ENCODE assay signal across 8 cellular contexts in the genomic region with DNA sequence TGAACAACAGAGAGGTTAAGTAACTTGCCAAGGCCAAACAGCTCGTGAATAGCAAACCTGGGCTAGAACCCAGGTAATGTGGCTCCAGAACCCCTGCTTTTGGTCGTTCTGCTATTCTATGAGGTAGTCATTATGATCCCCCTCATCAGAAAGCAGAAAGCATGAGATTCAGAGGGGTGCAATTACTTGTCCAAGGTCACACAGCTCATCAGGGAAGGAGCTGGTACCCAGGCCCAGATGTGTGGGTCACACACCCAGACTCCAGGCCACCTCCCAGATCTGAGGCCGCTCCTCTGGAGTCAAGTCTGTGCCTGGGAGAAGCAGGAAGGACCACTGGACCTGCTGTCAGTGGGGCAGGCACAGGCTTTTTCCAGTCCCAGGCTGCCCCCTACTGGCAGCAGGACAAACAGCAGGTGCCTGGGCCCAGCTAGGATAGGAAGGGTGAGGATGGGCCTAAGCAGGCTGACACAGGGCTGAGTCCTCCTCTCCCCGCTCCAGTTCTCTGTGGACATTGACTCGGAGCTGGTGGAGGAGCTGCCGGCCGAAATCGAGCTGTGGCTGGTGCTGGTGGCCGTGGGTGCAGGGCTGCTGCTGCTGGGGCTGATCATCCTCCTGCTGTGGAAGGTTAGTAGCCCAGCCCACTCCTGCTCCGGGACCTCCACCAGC. TPM values are rescaled to one million over a fixed set of nuclear protein-coding genes. Genes with fewer than 3 reads are reported as not detected.
DNase-seq lines count a peak whose midpoint lies in the region; ATAC-seq, FAIRE-seq and TF ChIP-seq lines count a peak whose summit lies in the region.

No MANE protein-coding gene starts in this region.

- H3K4me1 ChIP-seq in endothelial cell of umbilical vein (ENCODE audit: control insufficient read depth, extremely low read depth, insufficient read depth, low read length), result no peaks in the 10 kb centered on the region

- POLR2A ChIA-PET in endothelial cell of umbilical vein (lab: Charles Lee), result no interaction called here

- H3K4me3 Mint-ChIP-seq in natural killer cell, result no peak overlapping the region

- TF ChIP-seq CTCF in endothelial cell of umbilical vein (IDR thresholded peaks at IDR 0.05; ENCODE audit: extremely low read depth in 1 of 2, insufficient read depth in 1 of 2, low read depth in 1 of 2, low read length in 2 of 2) (peak; percentile 96), natural killer cell (IDR thresholded peaks at IDR 0.05) (peak; percentile 98)

- ATAC-seq in HG03432 (IDR thresholded peaks at IDR 0.05; ENCODE audit: unreplicated experiment) (peak; percentile 57), natural killer cell (peak; percentile 82 to 94 (median 93)), GM21390 (IDR thresholded peaks at IDR 0.05; ENCODE audit: unreplicated experiment) (no peak)

- no peaks in the 10 kb centered on the region for H3K79me2 ChIP-seq in endothelial cell of umbilical vein (ENCODE audit: control insufficient read depth, insufficient read depth, low read length)

- H3K9me3 Mint-ChIP-seq in natural killer cell, result no peaks in the 10 kb centered on the region

- H3K36me3 Mint-ChIP-seq in natural killer cell, result no peaks in the 10 kb centered on the region

- H3K9me3 ChIP-seq in endothelial cell of umbilical vein (replicated peaks; ENCODE audit: control insufficient read depth, insufficient read depth, low read length), result no peaks in the 10 kb centered on the region

- H3K27ac Mint-ChIP-seq in natural killer cell, result no peak overlapping the region

- FAIRE-seq in endothelial cell of umbilical vein (lab: Jason Lieb, UNC), result peak; percentile 92

- H3K9me1 ChIP-seq in endothelial cell of umbilical vein (replicated peaks; ENCODE audit: control insufficient read depth, extremely low read depth, insufficient read depth, low read length), result no peaks in the 10 kb centered on the region

- H4K20me1 ChIP-seq in endothelial cell of umbilical vein (replicated peaks; ENCODE audit: control insufficient read depth, extremely low read depth, insufficient read depth, low read length), result no peaks in the 10 kb centered on the region

- dilution Hi-C loops in endothelial cell of umbilical vein (cut with MboI; ENCODE audit: extremely low pct_ligation_motif_present, low sequenced_read_pairs), result no loop called here

- H3K36me3 ChIP-seq in endothelial cell of umbilical vein (ENCODE audit: control insufficient read depth in 2 of 2, extremely low read depth in 1 of 2, insufficient read depth in 2 of 2, low read length in 2 of 2), result peaks cover 4 to 18% of the 10 kb centered on the region in 2 experiments

- TF ChIP-seq POLR2A in endothelial cell of umbilical vein (IDR thresholded peaks at IDR 0.05; ENCODE audit: low read depth, low read length), result no peak

- H2AFZ ChIP-seq in endothelial cell of umbilical vein (ENCODE audit: low read depth, low read length), result no peak overlapping the region

- no TSS peak for BruUV-seq in endothelial cell of umbilical vein (replicated peaks; lab: Mats Ljungman, UMichigan)

- H3K27me3 Mint-ChIP-seq in natural killer cell (ENCODE audit: low read depth in 2 of 2), result peaks cover 0 to 4% of the 10 kb centered on the region in 2 donors

- no peak overlapping the region for H3K9ac ChIP-seq in endothelial cell of umbilical vein (replicated peaks; ENCODE audit: extremely low read depth, insufficient read depth, low read length)

- no peaks in the 10 kb centered on the region for H3K27me3 ChIP-seq in endothelial cell of umbilical vein (ENCODE audit: control insufficient read depth in 2 of 2, insufficient read depth in 2 of 2, low read length in 2 of 2)

- H3K27ac ChIP-seq in endothelial cell of umbilical vein (ENCODE audit: insufficient read depth, low read depth, low read length), result no peak overlapping the region

- no peaks in the 10 kb centered on the region for H3K4me1 Mint-ChIP-seq in natural killer cell

- no peak overlapping the region for H3K4me2 ChIP-seq in endothelial cell of umbilical vein (ENCODE audit: insufficient read depth, low read length)

- no peak overlapping the region for H3K4me3 ChIP-seq in endothelial cell of umbilical vein (replicated peaks in 1 of 3; ENCODE audit: insufficient read depth in 1 of 3, low read depth in 1 of 3, low read length in 3 of 3)

- DNase-seq in ELF-1 (ENCODE audit: low read depth, low spot score) (peak; percentile 95), NOMO-1 treated with dmso at 0.1 percent for 144 hours (lab: John Stamatoyannopoulos, UW; ENCODE audit: unreplicated experiment) (peak; percentile 32), endothelial cell of umbilical vein (ENCODE audit: low read depth, low spot score) (peak; percentile 64), natural killer cell (peak; percentile 75)
- peak; percentile 62 to 83 (median 68) for DNase-seq in activated CD8-positive, alpha-beta memory T cell treated with anti-CD3 and anti-CD28 coated beads for 48 hours (ENCODE audit: low read depth in 2 of 3, low spot score in 2 of 3)
- peak; percentile 65 for DNase-seq in stimulated activated naive CD4-positive, alpha-beta T cell treated with Interleukin-2 at 50 U/mL for 16 hours (lab: John Stamatoyannopoulos, UW)

- CTCF ChIA-PET in endothelial cell of umbilical vein (lab: Charles Lee), result interaction anchor here (0.6 to 2.9 kb wide), 27 partner anchors 10 to 530 kb away, joined by 3 to 88 read pairs (median 4); a partner anchor contains a TSS

- intact Hi-C loops in endothelial cell of umbilical vein (cut with micrococcal nuclease) (loop anchor here (1.0 to 2.0 kb wide), 4 partner anchors 32 to 227 kb away; no protein-coding TSS in a partner anchor), natural killer cell (cut with micrococcal nuclease) (loop anchor here (1.0 to 2.0 kb wide), 2 partner anchors 61 to 515 kb away; no protein-coding TSS in a partner anchor)

TF ChIP-seq in endothelial cell of umbilical vein, 7 proteins besides CTCF, POLR2A, EP300 and RAD21:
- TF ChIP-seq JUN (IDR thresholded peaks at IDR 0.05; ENCODE audit: borderline replicate concordance, insufficient read depth, insufficient read length, low read depth) (no peak), EZH2 (IDR thresholded peaks at IDR 0.05; ENCODE audit: borderline replicate concordance, low read depth, low read length, severe bottlenecking) (no peak), POLR2AphosphoS5 (IDR thresholded peaks at IDR 0.05; ENCODE audit: insufficient read depth, low read depth, low read length) (no peak), MYC (IDR thresholded peaks at IDR 0.05; ENCODE audit: low read depth, low read length) (no peak), FOS (IDR thresholded peaks at IDR 0.05; ENCODE audit: borderline replicate concordance, insufficient read depth, low read length) (no peak), GATA2 (IDR thresholded peaks at IDR 0.05; ENCODE audit: insufficient read depth, insufficient read length, low read depth, low read length) (no peak)
- TF ChIP-seq, protein P1, sequence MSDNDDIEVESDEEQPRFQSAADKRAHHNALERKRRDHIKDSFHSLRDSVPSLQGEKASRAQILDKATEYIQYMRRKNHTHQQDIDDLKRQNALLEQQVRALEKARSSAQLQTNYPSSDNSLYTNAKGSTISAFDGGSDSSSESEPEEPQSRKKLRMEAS (IDR thresholded peaks at IDR 0.05; ENCODE audit: insufficient read depth, insufficient read length), result no peak

RNA-seq across cellular contexts. Expression of a gene that starts 7.8 kb away (rescaled TPM):
- total RNA-seq in endothelial cell of umbilical vein (17.4 and 21.3 TPM in 2 replicates), natural killer cell (10 to 100 TPM; 23.2 to 32.9 (median 23.6) TPM)
- 114 and 142 TPM in 2 replicates for polyA plus RNA-seq in endothelial cell of umbilical vein
- 55.0 and 58.8 TPM in 2 replicates for polyA plus RNA-seq in endothelial cell of umbilical vein (2011; cell fraction: cytosol; rRNA removed)
- polyA plus RNA-seq in endothelial cell of umbilical vein (2011; cell fraction: nucleus; rRNA removed), result 35.9 and 46.0 TPM in 2 replicates
- 18.9 and 24.0 TPM in 2 replicates for polyA plus RNA-seq in endothelial cell of umbilical vein (2012)
- 45.9 and 79.9 TPM in 2 replicates for polyA minus RNA-seq in endothelial cell of umbilical vein
- polyA minus RNA-seq in endothelial cell of umbilical vein (2011; cell fraction: cytosol; rRNA and poly(A)+ RNA removed), result 43.0 TPM
- 26.8 and 33.9 TPM in 2 replicates for polyA minus RNA-seq in endothelial cell of umbilical vein (2011; cell fraction: nucleus; rRNA and poly(A)+ RNA removed)

RNA-seq across cellular contexts. Expression of a gene that starts 31.5 kb away (rescaled TPM):
- total RNA-seq in endothelial cell of umbilical vein (93.8 and 112 TPM in 2 replicates), natural killer cell (1 to 10 TPM in 2 of 3 donors, under 1 TPM in 1; 0.47 to 2.8 (median 1.4) TPM)
- 92.7 and 129 TPM in 2 replicates for polyA plus RNA-seq in endothelial cell of umbilical vein
- 83.9 and 91.8 TPM in 2 replicates for polyA plus RNA-seq in endothelial cell of umbilical vein (2011; cell fraction: cytosol; rRNA removed)
- 131 and 165 TPM in 2 replicates for polyA plus RNA-seq in endothelial cell of umbilical vein (2011; cell fraction: nucleus; rRNA removed)
- polyA plus RNA-seq in endothelial cell of umbilical vein (2012), result 77.6 and 100.0 TPM in 2 replicates
- 107 and 162 TPM in 2 replicates for polyA minus RNA-seq in endothelial cell of umbilical vein
- polyA minus RNA-seq in endothelial cell of umbilical vein (2011; cell fraction: cytosol; rRNA and poly(A)+ RNA removed), result 66.8 TPM
- polyA minus RNA-seq in endothelial cell of umbilical vein (2011; cell fraction: nucleus; rRNA and poly(A)+ RNA removed), result 70.1 and 85.5 TPM in 2 replicates

RNA-seq across cellular contexts. Expression of a gene that starts 42.6 kb away (rescaled TPM):
- total RNA-seq in endothelial cell of umbilical vein, result 15.6 and 16.1 TPM in 2 replicates
- polyA plus RNA-seq in endothelial cell of umbilical vein, result 6.8 and 9.6 TPM in 2 replicates
- polyA plus RNA-seq in endothelial cell of umbilical vein (2011; cell fraction: cytosol; rRNA removed), result 3.5 and 5.3 TPM in 2 replicates
- 18.2 and 24.4 TPM in 2 replicates for polyA plus RNA-seq in endothelial cell of umbilical vein (2011; cell fraction: nucleus; rRNA removed)
- polyA plus RNA-seq in endothelial cell of umbilical vein (2012), result 6.7 and 12.8 TPM in 2 replicates
- 5.2 and 7.0 TPM in 2 replicates for polyA minus RNA-seq in endothelial cell of umbilical vein
- not detected for polyA minus RNA-seq in endothelial cell of umbilical vein (2011; cell fraction: cytosol; rRNA and poly(A)+ RNA removed)
- polyA minus RNA-seq in endothelial cell of umbilical vein (2011; cell fraction: nucleus; rRNA and poly(A)+ RNA removed), result 5.3 and 9.3 TPM in 2 replicates
- 1 to 10 TPM; 1.1 to 2.1 (median 1.5) TPM for total RNA-seq in natural killer cell

Comparison
In these comparisons a context has a peak if more than half of its experiments do, and no peak if none do; other contexts are left out.
1. DNase-seq: peak in every context shown above with its lines; median percentile 95 in ELF-1; 75 in natural killer cell; 68 in activated CD8-positive, alpha-beta memory T cell treated with anti-CD3 and anti-CD28 coated beads for 48 hours; 65 in stimulated activated naive CD4-positive, alpha-beta T cell treated with Interleukin-2 at 50 U/mL for 16 hours; 64 in endothelial cell of umbilical vein; 32 in NOMO-1 treated with dmso at 0.1 percent for 144 hours.
2. RNA of a gene that starts 31.5 kb away (total RNA-seq): 93.8 to 112 TPM in endothelial cell of umbilical vein; 0.47 to 2.8 TPM in natural killer cell; every median in the first group is over 10 times any median in the second.